Comparison of ENCODE assay signal across 8 cellular contexts in genomic region chr12:105235747-105236476, GRCh38.
DNase-seq lines count a peak whose midpoint lies in the region; ATAC-seq lines count a peak whose summit lies in the region.

APPL2 (minus strand) TSS chr12:105236174; CDS start chr12:105236012, 162 bp downstream.

- ATAC-seq in GM19023 (IDR thresholded peaks at IDR 0.05; ENCODE audit: unreplicated experiment) (peak; percentile 79), HG03280 (IDR thresholded peaks at IDR 0.05; ENCODE audit: unreplicated experiment) (peak; percentile 85)

- DNase-seq in AG08396 (ENCODE audit: low spot score) (peak; percentile 95), NCI-H446 (lab: John Stamatoyannopoulos, UW) (peak; percentile 37 to 89), cerebellar cortex (ENCODE audit: low spot score) (peak; percentile 87), islet precursor cell (peak; percentile 96)
- DNase-seq in activated CD4-positive, CD25-positive, alpha-beta regulatory T cell treated with anti-CD3 and anti-CD28 coated beads, Interleukin-2, amount 50 U/mL, for 72 hours = peak; percentile 80
- DNase-seq in stimulated activated CD4-positive, alpha-beta T cell treated with anti-CD3 and anti-CD28 coated beads, Interleukin-12 subunit alpha, Interleukin-12 subunit beta, amount 100 ng/mL, for 48 hours (ENCODE audit: low read depth in 2 of 3, low spot score in 1 of 3) = peak; percentile 61 to 76 (median 65)

Comparison
In these comparisons a context has a peak if more than half of its experiments do, and no peak if none do; other contexts are left out.
1. Peak in every context shown above with its lines: DNase-seq and ATAC-seq.